ENCODE assay signal across 10 cellular contexts in genomic region chr1:201259476-201260235, GRCh38. TPM values are rescaled to one million over a fixed set of nuclear protein-coding genes. Genes with fewer than 3 reads are reported as not detected.
DNase-seq lines count a peak whose midpoint lies in the region; ATAC-seq and FAIRE-seq lines count a peak whose summit lies in the region.
"Had no signal": no experiment of that assay in that cellular context is flagged by ENCODE, and none has a peak within 500 bp of the region (broad histone marks: within the 10 kb centered on the region; RNA-seq: fewer than 3 reads in every experiment).

No MANE protein-coding gene starts in this region.

- H3K4me1 Mint-ChIP-seq in activated CD8-positive, alpha-beta memory T cell treated with anti-CD3 and anti-CD28 coated beads, Interleukin-2, amount 10 ng/mL, durations not matched to agents 7 days and 5 days, result peaks cover 2% of the 10 kb centered on the region

- H3K36me3 ChIP-seq in iPS-15b (ENCODE audit: control insufficient read depth, insufficient read depth, low read length), result no peaks in the 10 kb centered on the region
- H3K36me3 ChIP-seq in small intestine (ENCODE audit: control insufficient read depth in 2 of 2, insufficient read depth in 2 of 2, low read length in 2 of 2), result no peaks in the 10 kb centered on the region

- peaks cover 14% of the 10 kb centered on the region for H3K27me3 Mint-ChIP-seq in activated CD8-positive, alpha-beta memory T cell treated with anti-CD3 and anti-CD28 coated beads, Interleukin-2, amount 10 ng/mL, durations not matched to agents 7 days and 5 days

- H3K9ac ChIP-seq in iPS-15b (ENCODE audit: low read depth, low read length), result peak overlapping the region; percentile 67

- H3K4me3 Mint-ChIP-seq in activated CD8-positive, alpha-beta memory T cell treated with anti-CD3 and anti-CD28 coated beads, Interleukin-2, amount 10 ng/mL, durations not matched to agents 7 days and 5 days, result no peak overlapping the region

- ATAC-seq in activated CD8-positive, alpha-beta memory T cell treated with anti-CD3 and anti-CD28 coated beads, Interleukin-2, amount 10 ng/mL, durations not matched to agents 7 days and 5 days, result no peak
- ATAC-seq in HG02840 (IDR thresholded peaks at IDR 0.05; ENCODE audit: low FRiP score, unreplicated experiment), result no peak

- H3K9me3 Mint-ChIP-seq in activated CD8-positive, alpha-beta memory T cell treated with anti-CD3 and anti-CD28 coated beads, Interleukin-2, amount 10 ng/mL, durations not matched to agents 7 days and 5 days (ENCODE audit: low read depth), result no peaks in the 10 kb centered on the region

- H3K27ac ChIP-seq in small intestine (ENCODE audit: low read depth in 1 of 2, low read length in 1 of 2), result no peak overlapping the region

- H3K4me3 ChIP-seq in iPS-15b (ENCODE audit: low read depth, low read length) (peak overlapping the region; percentile 71), small intestine (ENCODE audit: low read depth in 1 of 2, low read length in 2 of 2) (no peak overlapping the region)

- CTCF ChIA-PET in activated CD8-positive, alpha-beta memory T cell treated with anti-CD3 and anti-CD28 coated beads, Interleukin-2, amount 10 ng/mL, durations not matched to agents 7 days and 5 days (lab: Charles Lee), result no interaction called here

- H3K36me3 Mint-ChIP-seq in activated CD8-positive, alpha-beta memory T cell treated with anti-CD3 and anti-CD28 coated beads, Interleukin-2, amount 10 ng/mL, durations not matched to agents 7 days and 5 days, result no peaks in the 10 kb centered on the region

- peaks cover 22% of the 10 kb centered on the region for H3K27me3 ChIP-seq in iPS-15b (ENCODE audit: control insufficient read depth, insufficient read depth, low read length)
- peaks cover 0 to 3% of the 10 kb centered on the region in 2 donors for H3K27me3 ChIP-seq in small intestine (ENCODE audit: control insufficient read depth in 2 of 2, insufficient read depth in 2 of 2, low read length in 2 of 2)

- H3K9me3 ChIP-seq in iPS-15b (ENCODE audit: control insufficient read depth, insufficient read depth, low read length) (no peaks in the 10 kb centered on the region), small intestine (ENCODE audit: control insufficient read depth, low read depth) (no peaks in the 10 kb centered on the region)

- FAIRE-seq in small intestine (lab: Jason Lieb, UNC), result no peak

- no peak overlapping the region for H3K27ac Mint-ChIP-seq in activated CD8-positive, alpha-beta memory T cell treated with anti-CD3 and anti-CD28 coated beads, Interleukin-2, amount 10 ng/mL, durations not matched to agents 7 days and 5 days

- H3K4me1 ChIP-seq in iPS-15b (ENCODE audit: control insufficient read depth, insufficient read depth, low read length) (peaks cover 6% of the 10 kb centered on the region), small intestine (ENCODE audit: control insufficient read depth in 2 of 2, insufficient read depth in 1 of 2, low read depth in 1 of 2, low read length in 1 of 2) (no peaks in the 10 kb centered on the region)

- DNase-seq in NCI-H1417 (lab: John Stamatoyannopoulos, UW), result peak in 2 of 3 experiments; percentile 84 to 88
- DNase-seq in NCI-H1417 treated with DMSO at 0.1 percent for 48 hours (lab: John Stamatoyannopoulos, UW), result no peak
- peak; percentile 36 for DNase-seq in activated CD8-positive, alpha-beta memory T cell treated with anti-CD3 and anti-CD28 coated beads, Interleukin-2, amount 10 ng/mL, durations not matched to agents 7 days and 5 days
- DNase-seq in small intestine, result peak; percentile 34
- no peak for DNase-seq in NCI-H1930 (lab: John Stamatoyannopoulos, UW)
- no peak for DNase-seq in germinal center (ENCODE audit: low spot score)
- DNase-seq: stimulated activated CD4-positive, alpha-beta T cell treated with anti-CD3 and anti-CD28 coated beads, Interleukin-2, amount 100 ng/mL, for 48 hours had no signal

- WGBS in small intestine, 3 donors, result 4 to 7% (median 6%) methylated on average over 28 of the region's 28 CpGs

RNA-seq across cellular contexts. Expression of gene PKP1, which starts 23.6 kb away (rescaled TPM):
- total RNA-seq in activated CD8-positive, alpha-beta memory T cell treated with anti-CD3 and anti-CD28 coated beads, Interleukin-2, amount 10 ng/mL, durations not matched to agents 7 days and 5 days, result not detected
- polyA plus RNA-seq in small intestine, result under 1 TPM; 0.27 to 0.69 (median 0.45) TPM
- total RNA-seq: A172 had no signal

Comparison
In these comparisons a context has a peak if more than half of its experiments do, and no peak if none do; other contexts are left out.
1. DNase-seq: peak in NCI-H1417 (2 of 3), activated CD8-positive, alpha-beta memory T cell treated with anti-CD3 and anti-CD28 coated beads, Interleukin-2, amount 10 ng/mL, durations not matched to agents 7 days and 5 days (single experiment) and small intestine (single experiment); none in NCI-H1417 treated with DMSO at 0.1 percent for 48 hours (single experiment), NCI-H1930 (0 of 2) and germinal center (single experiment).